1 cellular context compared by ENCODE assay signal in genomic region chr7:50792342-50793114, GRCh38.
A peak's percentile ranks its signal among the peaks of the same experiment; 100 is the strongest.
TF ChIP-seq lines count a peak whose summit lies in the region.

No MANE protein-coding gene starts in this region.

TF ChIP-seq in K562, 482 proteins besides CTCF, POLR2A, EP300 and RAD21 (continued from another document and continues in another):
- TF ChIP-seq, protein P1, sequence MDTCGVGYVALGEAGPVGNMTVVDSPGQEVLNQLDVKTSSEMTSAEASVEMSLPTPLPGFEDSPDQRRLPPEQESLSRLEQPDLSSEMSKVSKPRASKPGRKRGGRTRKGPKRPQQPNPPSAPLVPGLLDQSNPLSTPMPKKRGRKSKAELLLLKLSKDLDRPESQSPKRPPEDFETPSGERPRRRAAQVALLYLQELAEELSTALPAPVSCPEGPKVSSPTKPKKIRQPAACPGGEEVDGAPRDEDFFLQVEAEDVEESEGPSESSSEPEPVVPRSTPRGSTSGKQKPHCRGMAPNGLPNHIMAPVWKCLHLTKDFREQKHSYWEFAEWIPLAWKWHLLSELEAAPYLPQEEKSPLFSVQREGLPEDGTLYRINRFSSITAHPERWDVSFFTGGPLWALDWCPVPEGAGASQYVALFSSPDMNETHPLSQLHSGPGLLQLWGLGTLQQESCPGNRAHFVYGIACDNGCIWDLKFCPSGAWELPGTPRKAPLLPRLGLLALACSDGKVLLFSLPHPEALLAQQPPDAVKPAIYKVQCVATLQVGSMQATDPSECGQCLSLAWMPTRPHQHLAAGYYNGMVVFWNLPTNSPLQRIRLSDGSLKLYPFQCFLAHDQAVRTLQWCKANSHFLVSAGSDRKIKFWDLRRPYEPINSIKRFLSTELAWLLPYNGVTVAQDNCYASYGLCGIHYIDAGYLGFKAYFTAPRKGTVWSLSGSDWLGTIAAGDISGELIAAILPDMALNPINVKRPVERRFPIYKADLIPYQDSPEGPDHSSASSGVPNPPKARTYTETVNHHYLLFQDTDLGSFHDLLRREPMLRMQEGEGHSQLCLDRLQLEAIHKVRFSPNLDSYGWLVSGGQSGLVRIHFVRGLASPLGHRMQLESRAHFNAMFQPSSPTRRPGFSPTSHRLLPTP (IDR thresholded peaks at IDR 0.05; ENCODE audit: borderline replicate concordance, extremely low read depth, insufficient read length), result no peak
- TF ChIP-seq BRF2 (IDR thresholded peaks at IDR 0.05; ENCODE audit: borderline replicate concordance, insufficient read depth, insufficient read length) (no peak), FOXP4 (CRISPR knock-in tag; IDR thresholded peaks at IDR 0.05; ENCODE audit: borderline replicate concordance) (no peak), SIN3B (IDR thresholded peaks at IDR 0.05; ENCODE audit: low read depth) (no peak), TSHZ1 (CRISPR knock-in tag; IDR thresholded peaks at IDR 0.05) (no peak), SMARCE1 (IDR thresholded peaks at IDR 0.05) (no peak), CREB1 (IDR thresholded peaks at IDR 0.05) (no peak), CREB1 (CRISPR knock-in tag; IDR thresholded peaks at IDR 0.05) (no peak), ZNF174 (CRISPR knock-in tag; IDR thresholded peaks at IDR 0.05) (no peak), PRDM10 (IDR thresholded peaks at IDR 0.05; ENCODE audit: partially characterized antibody) (no peak), PTTG1 (tag; IDR thresholded peaks at IDR 0.05; ENCODE audit: low read depth) (no peak), RBM39 (optimal IDR thresholded peaks at IDR 0.05; ENCODE audit: low read depth, low read length) (no peak), MNT (conservative IDR thresholded peaks at IDR 0.05) (peak; percentile 35 to 63; a peak in 3 of 4 replicates), TCF15 (CRISPR knock-in tag; IDR thresholded peaks at IDR 0.05) (no peak), TAF1 (IDR thresholded peaks at IDR 0.05; ENCODE audit: control insufficient read depth, extremely low read depth, insufficient read depth, low read length, severe bottlenecking) (peak; percentile 63), ZNF584 (CRISPR knock-in tag; IDR thresholded peaks at IDR 0.05; ENCODE audit: low read depth) (no peak), CTBP1 (IDR thresholded peaks at IDR 0.05; ENCODE audit: borderline replicate concordance) (no peak), XRCC5 (IDR thresholded peaks at IDR 0.05; ENCODE audit: low read depth, low read length) (no peak), ETS1 (conservative IDR thresholded peaks at IDR 0.05; ENCODE audit: control insufficient read depth, low read depth, low read length) (no peak), ADNP (tag; IDR thresholded peaks at IDR 0.05) (no peak), POLR3G (IDR thresholded peaks at IDR 0.05; ENCODE audit: extremely low read depth, insufficient read length, insufficient replicate concordance) (no peak), MEF2A (IDR thresholded peaks at IDR 0.05; ENCODE audit: control insufficient read depth, low read depth, low read length) (no peak), SPI1 (IDR thresholded peaks at IDR 0.05; ENCODE audit: borderline replicate concordance, low read depth, low read length) (no peak), SIRT6 (IDR thresholded peaks at IDR 0.05; ENCODE audit: low read depth, low read length) (no peak), DPF2 (IDR thresholded peaks at IDR 0.05) (peak; percentile 40; the same call in 1 of the 2 replicates), ZFX (CRISPR knock-in tag; IDR thresholded peaks at IDR 0.05) (peak; percentile 54; the same call in 1 of the 2 replicates), NFE2L1 (tag; IDR thresholded peaks at IDR 0.05; ENCODE audit: borderline replicate concordance, low read depth) (no peak), FOXP1 (CRISPR knock-in tag; IDR thresholded peaks at IDR 0.05) (0 out of 2 replicates have a peak, but pooled peaks have one; percentile 41), DNMT1 (IDR thresholded peaks at IDR 0.05) (no peak)
- TF ChIP-seq, protein P2, sequence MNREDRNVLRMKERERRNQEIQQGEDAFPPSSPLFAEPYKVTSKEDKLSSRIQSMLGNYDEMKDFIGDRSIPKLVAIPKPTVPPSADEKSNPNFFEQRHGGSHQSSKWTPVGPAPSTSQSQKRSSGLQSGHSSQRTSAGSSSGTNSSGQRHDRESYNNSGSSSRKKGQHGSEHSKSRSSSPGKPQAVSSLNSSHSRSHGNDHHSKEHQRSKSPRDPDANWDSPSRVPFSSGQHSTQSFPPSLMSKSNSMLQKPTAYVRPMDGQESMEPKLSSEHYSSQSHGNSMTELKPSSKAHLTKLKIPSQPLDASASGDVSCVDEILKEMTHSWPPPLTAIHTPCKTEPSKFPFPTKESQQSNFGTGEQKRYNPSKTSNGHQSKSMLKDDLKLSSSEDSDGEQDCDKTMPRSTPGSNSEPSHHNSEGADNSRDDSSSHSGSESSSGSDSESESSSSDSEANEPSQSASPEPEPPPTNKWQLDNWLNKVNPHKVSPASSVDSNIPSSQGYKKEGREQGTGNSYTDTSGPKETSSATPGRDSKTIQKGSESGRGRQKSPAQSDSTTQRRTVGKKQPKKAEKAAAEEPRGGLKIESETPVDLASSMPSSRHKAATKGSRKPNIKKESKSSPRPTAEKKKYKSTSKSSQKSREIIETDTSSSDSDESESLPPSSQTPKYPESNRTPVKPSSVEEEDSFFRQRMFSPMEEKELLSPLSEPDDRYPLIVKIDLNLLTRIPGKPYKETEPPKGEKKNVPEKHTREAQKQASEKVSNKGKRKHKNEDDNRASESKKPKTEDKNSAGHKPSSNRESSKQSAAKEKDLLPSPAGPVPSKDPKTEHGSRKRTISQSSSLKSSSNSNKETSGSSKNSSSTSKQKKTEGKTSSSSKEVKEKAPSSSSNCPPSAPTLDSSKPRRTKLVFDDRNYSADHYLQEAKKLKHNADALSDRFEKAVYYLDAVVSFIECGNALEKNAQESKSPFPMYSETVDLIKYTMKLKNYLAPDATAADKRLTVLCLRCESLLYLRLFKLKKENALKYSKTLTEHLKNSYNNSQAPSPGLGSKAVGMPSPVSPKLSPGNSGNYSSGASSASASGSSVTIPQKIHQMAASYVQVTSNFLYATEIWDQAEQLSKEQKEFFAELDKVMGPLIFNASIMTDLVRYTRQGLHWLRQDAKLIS (CRISPR knock-in tag; IDR thresholded peaks at IDR 0.05), result no peak
- TF ChIP-seq, protein P3, sequence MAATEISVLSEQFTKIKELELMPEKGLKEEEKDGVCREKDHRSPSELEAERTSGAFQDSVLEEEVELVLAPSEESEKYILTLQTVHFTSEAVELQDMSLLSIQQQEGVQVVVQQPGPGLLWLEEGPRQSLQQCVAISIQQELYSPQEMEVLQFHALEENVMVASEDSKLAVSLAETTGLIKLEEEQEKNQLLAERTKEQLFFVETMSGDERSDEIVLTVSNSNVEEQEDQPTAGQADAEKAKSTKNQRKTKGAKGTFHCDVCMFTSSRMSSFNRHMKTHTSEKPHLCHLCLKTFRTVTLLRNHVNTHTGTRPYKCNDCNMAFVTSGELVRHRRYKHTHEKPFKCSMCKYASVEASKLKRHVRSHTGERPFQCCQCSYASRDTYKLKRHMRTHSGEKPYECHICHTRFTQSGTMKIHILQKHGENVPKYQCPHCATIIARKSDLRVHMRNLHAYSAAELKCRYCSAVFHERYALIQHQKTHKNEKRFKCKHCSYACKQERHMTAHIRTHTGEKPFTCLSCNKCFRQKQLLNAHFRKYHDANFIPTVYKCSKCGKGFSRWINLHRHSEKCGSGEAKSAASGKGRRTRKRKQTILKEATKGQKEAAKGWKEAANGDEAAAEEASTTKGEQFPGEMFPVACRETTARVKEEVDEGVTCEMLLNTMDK (IDR thresholded peaks at IDR 0.05; ENCODE audit: borderline replicate concordance, insufficient read depth, low read depth, low read length, poor library complexity, severe bottlenecking), result no peak
